In the genomic region with DNA sequence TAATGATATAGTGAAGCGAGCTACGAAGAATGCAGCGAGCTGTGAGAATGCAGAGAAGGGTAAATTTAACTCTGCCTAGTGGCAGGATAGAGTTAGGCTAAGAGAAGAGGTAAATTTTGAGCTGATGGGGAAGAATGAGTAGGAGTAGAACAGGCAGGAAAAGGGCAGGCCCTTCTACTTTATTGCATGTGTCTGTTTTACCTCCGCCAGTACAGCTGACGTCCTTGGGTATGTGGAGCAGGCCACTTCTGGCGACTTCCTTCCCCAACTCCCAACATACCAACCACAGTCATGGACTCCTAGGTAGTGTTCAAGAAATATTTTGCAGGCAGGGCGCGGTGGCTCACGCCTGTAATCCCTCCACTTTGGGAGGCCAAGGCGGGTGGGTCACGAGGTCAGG, we compare ENCODE assay signal across 9 cellular contexts.
"Had no signal": no experiment of that assay in that cellular context is flagged by ENCODE, and none has a peak within 500 bp of the region (broad histone marks: within the 10 kb centered on the region; RNA-seq: fewer than 3 reads in every experiment).

No MANE protein-coding gene starts in this region.

- H3K4me3 ChIP-seq: GM23248, HAP-1, K562 had no signal

- DNase-seq: GM23248, H7, HFFc6, IMR-90, KG1 had no signal

- H3K27ac Mint-ChIP-seq: HFFc6 had no signal

- H3K36me3 ChIP-seq: HAP-1 had no signal

- H3K4me1 ChIP-seq: HAP-1 had no signal

- H3K9ac ChIP-seq: GM23248 had no signal

- FAIRE-seq: HTR-8/SVneo, K562 had no signal

- H3K4me3 Mint-ChIP-seq: HFFc6 had no signal

- H3K9me3 Mint-ChIP-seq: HFFc6 had no signal

- H2AFZ ChIP-seq: GM23248 had no signal

- ATAC-seq: HCT116, K562 had no signal

- H3K27ac ChIP-seq: GM23248 had no signal

- H3K9me3 ChIP-seq: HAP-1 had no signal
